Comparison of ENCODE assay signal across 2 cellular contexts in genomic region chr2:200653021-200653420, GRCh38.
TF ChIP-seq lines count a peak whose summit lies in the region.

No MANE protein-coding gene starts in this region.

TF ChIP-seq in IMR-90, 13 proteins besides CTCF, POLR2A, EP300 and RAD21 (continued from another document):
- TF ChIP-seq RCOR1 (IDR thresholded peaks at IDR 0.05; ENCODE audit: insufficient replicate concordance, low read length) (no peak), CEBPB (IDR thresholded peaks at IDR 0.05; ENCODE audit: low read depth, low read length) (no peak), MXI1 (IDR thresholded peaks at IDR 0.05; ENCODE audit: borderline replicate concordance, low read depth, low read length) (no peak), USF2 (IDR thresholded peaks at IDR 0.05; ENCODE audit: low read depth, low read length) (no peak), NFE2L2 (IDR thresholded peaks at IDR 0.05; ENCODE audit: low read depth, low read length) (no peak), MAZ (IDR thresholded peaks at IDR 0.05; ENCODE audit: borderline replicate concordance, low read depth, low read length) (no peak), RFX5 (IDR thresholded peaks at IDR 0.05; ENCODE audit: low read depth, low read length) (no peak)
TF ChIP-seq in IMR-90: peak in this region for 0.

TF ChIP-seq in K562, 482 proteins besides CTCF, POLR2A, EP300 and RAD21:
- TF ChIP-seq TSHZ1 (CRISPR knock-in tag; IDR thresholded peaks at IDR 0.05) = no peak
- no peak for TF ChIP-seq OTX1 (CRISPR knock-in tag; IDR thresholded peaks at IDR 0.05)
- no peak for TF ChIP-seq HOMEZ (CRISPR knock-in tag; IDR thresholded peaks at IDR 0.05)
- TF ChIP-seq CBFA2T3 (IDR thresholded peaks at IDR 0.05) = no peak
- TF ChIP-seq RBM25 (IDR thresholded peaks at IDR 0.05; ENCODE audit: low read depth, low read length, severe bottlenecking) = no peak
- no peak for TF ChIP-seq ARID3B (CRISPR knock-in tag; IDR thresholded peaks at IDR 0.05; ENCODE audit: borderline replicate concordance)
- no peak for TF ChIP-seq HDAC8 (tag; IDR thresholded peaks at IDR 0.05)
- TF ChIP-seq MED1 (CRISPR knock-in tag; IDR thresholded peaks at IDR 0.05; ENCODE audit: borderline replicate concordance) = no peak
- no peak for TF ChIP-seq YY1 (IDR thresholded peaks at IDR 0.05; ENCODE audit: borderline replicate concordance in 1 of 3, control insufficient read depth in 1 of 3, extremely low read depth in 1 of 3, insufficient read depth in 3 of 3, insufficient read length in 1 of 3, insufficient replicate concordance in 2 of 3, low read depth in 1 of 3, low read length in 2 of 3)
- TF ChIP-seq RFX7 (CRISPR knock-in tag; IDR thresholded peaks at IDR 0.05) = no peak
- TF ChIP-seq E2F4 (CRISPR knock-in tag; IDR thresholded peaks at IDR 0.05; ENCODE audit: low read depth) = no peak
- no peak for TF ChIP-seq USF1 (CRISPR knock-in tag; IDR thresholded peaks at IDR 0.05)
